Comparison of ENCODE assay signal across 16 cellular contexts in genomic region chr10:127989481-127989964, GRCh38.
DNase-seq lines count a peak whose midpoint lies in the region; ATAC-seq and TF ChIP-seq lines count a peak whose summit lies in the region.
"Had no signal": no experiment of that assay in that cellular context is flagged by ENCODE, and none has a peak within 500 bp of the region (broad histone marks: within the 10 kb centered on the region; RNA-seq: fewer than 3 reads in every experiment).

No MANE protein-coding gene starts in this region.

- peak overlapping the region; percentile 17 for H3K4me3 Mint-ChIP-seq in activated naive CD8-positive, alpha-beta T cell
- H3K4me3 Mint-ChIP-seq: type B pancreatic cell had no signal

- no peak for TF ChIP-seq CTCF in thoracic aorta (IDR thresholded peaks at IDR 0.05)

- no peak overlapping the region for H3K4me3 ChIP-seq in right cardiac atrium (ENCODE audit: low read length)
- no peak overlapping the region for H3K4me3 ChIP-seq in thoracic aorta

- H3K36me3 ChIP-seq in thoracic aorta, result no peaks in the 10 kb centered on the region
- H3K36me3 ChIP-seq: heart right ventricle had no signal

- no peaks in the 10 kb centered on the region for H3K9me3 ChIP-seq in right cardiac atrium (ENCODE audit: control insufficient read depth, low read length)
- H3K9me3 ChIP-seq in thoracic aorta, result no peaks in the 10 kb centered on the region
- H3K9me3 ChIP-seq: heart right ventricle had no signal

- peaks cover 41% of the 10 kb centered on the region for H3K4me1 Mint-ChIP-seq in activated naive CD8-positive, alpha-beta T cell (ENCODE audit: low read depth)

- ATAC-seq in right cardiac atrium (no peak), left colon (peak; percentile 31), thoracic aorta (ENCODE audit: insufficient number of reproducible peaks, low FRiP score, low read depth) (no peak)

- WGBS in right cardiac atrium, result 27% methylated on average over 8 of the region's 8 CpGs

- no peaks in the 10 kb centered on the region for H3K27me3 Mint-ChIP-seq in activated naive CD8-positive, alpha-beta T cell
- H3K27me3 Mint-ChIP-seq: type B pancreatic cell had no signal

- H3K27ac Mint-ChIP-seq in activated naive CD8-positive, alpha-beta T cell, result peak overlapping the region; percentile 95
- H3K27ac Mint-ChIP-seq: type B pancreatic cell had no signal

- no peaks in the 10 kb centered on the region for H3K9me3 Mint-ChIP-seq in activated naive CD8-positive, alpha-beta T cell (ENCODE audit: low read depth)
- H3K9me3 Mint-ChIP-seq: central memory CD8-positive, alpha-beta T cell had no signal

- no peaks in the 10 kb centered on the region for H3K36me3 Mint-ChIP-seq in activated naive CD8-positive, alpha-beta T cell
- H3K36me3 Mint-ChIP-seq: T-cell, type B pancreatic cell had no signal

- intact Hi-C loops in cardiac septum (cut with DNase I), result no loop called here
- intact Hi-C loops in right cardiac atrium (cut with DNase I), result no loop called here
- intact Hi-C loops in left colon (cut with DNase I, micrococcal nuclease), result no loop called here

- H3K27me3 ChIP-seq in right cardiac atrium (ENCODE audit: control insufficient read depth, insufficient read depth) (no peaks in the 10 kb centered on the region), thoracic aorta (replicated peaks; ENCODE audit: insufficient read depth) (no peaks in the 10 kb centered on the region)
- H3K27me3 ChIP-seq: heart right ventricle had no signal

- H3K4me1 ChIP-seq in right cardiac atrium (ENCODE audit: control insufficient read depth, insufficient read depth, low read length), result peaks cover 8% of the 10 kb centered on the region
- H3K4me1 ChIP-seq in thoracic aorta (ENCODE audit: control insufficient read depth in 1 of 2, low read depth in 2 of 2), result peaks cover 24 to 28% of the 10 kb centered on the region in 2 donors

- DNase-seq in cardiac septum (ENCODE audit: low spot score) (peak; percentile 75), right cardiac atrium (no peak), left colon (no peak), thoracic aorta (ENCODE audit: low spot score) (no peak), NCI-H2029 treated with DMSO at 0.1 percent for 48 hours (lab: John Stamatoyannopoulos, UW) (no peak), DMS 273 treated with DMSO at 0.1 percent for 48 hours (lab: John Stamatoyannopoulos, UW) (no peak)
- DNase-seq in activated naive CD4-positive, alpha-beta T cell (lab: John Stamatoyannopoulos, UW), result no peak
- DNase-seq: activated gamma-delta T cell treated with Interleukin-2 at 50 U/mL for 16 hours, DMS79 treated with DMSO at 0.1 percent for 48 hours, heart right ventricle, NCI-H1092, NCI-H345, T-cell had no signal

- no peak overlapping the region for H3K27ac ChIP-seq in right cardiac atrium (ENCODE audit: low read length)
- peak overlapping the region; percentile 20 to 32 for H3K27ac ChIP-seq in thoracic aorta
